Comparison of ENCODE assay signal across 20 cellular contexts in the genomic region with DNA sequence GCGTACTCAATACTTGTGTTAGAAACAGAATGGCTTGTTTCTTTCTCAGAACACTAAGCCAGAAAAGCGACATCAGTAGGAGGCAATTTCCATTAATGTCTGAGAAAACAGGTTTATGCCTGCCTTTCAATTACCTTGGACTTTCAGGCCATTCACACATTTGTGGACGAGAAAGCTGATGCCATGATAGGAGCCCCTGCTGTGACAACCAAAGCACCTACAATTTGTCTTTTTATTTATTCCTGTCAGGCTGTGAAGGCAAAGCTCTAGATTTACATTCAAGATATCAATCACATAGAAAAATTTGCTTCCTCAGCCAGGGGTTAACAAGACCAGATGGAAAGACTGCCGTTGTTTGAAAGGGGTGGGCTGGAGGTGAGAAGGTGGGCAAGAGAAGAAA.
A peak's percentile ranks its signal among the peaks of the same experiment; 100 is the strongest.
DNase-seq lines count a peak whose midpoint lies in the region; ATAC-seq and TF ChIP-seq lines count a peak whose summit lies in the region.
"Had no signal": no experiment of that assay in that cellular context is flagged by ENCODE, and none has a peak within 500 bp of the region (broad histone marks: within the 10 kb centered on the region; RNA-seq: fewer than 3 reads in every experiment).

No MANE protein-coding gene starts in this region.

- H3K36me3 Mint-ChIP-seq in HFFc6 (ENCODE audit: low read depth) = peaks cover 9% of the 10 kb centered on the region; the same call in 1 of the 2 replicates
- H3K36me3 Mint-ChIP-seq: CD4-positive, CD25-positive, alpha-beta regulatory T cell had no signal

- H3K9me3 ChIP-seq in PC-3 (ENCODE audit: low read length) = no peaks in the 10 kb centered on the region
- H3K9me3 ChIP-seq in mesenchymal stem cell (ENCODE audit: control insufficient read depth, low read length) = no peaks in the 10 kb centered on the region
- peaks cover 6% of the 10 kb centered on the region for H3K9me3 ChIP-seq in left ventricle myocardium inferior (replicated peaks)
- H3K9me3 ChIP-seq: Peyer's patch had no signal

- intact Hi-C loops in PC-3 (cut with micrococcal nuclease) = loop anchor here (1.0 to 10.0 kb wide), 4 partner anchors 24 to 429 kb away; no protein-coding TSS in a partner anchor
- intact Hi-C loops in left ventricle myocardium inferior (cut with micrococcal nuclease) = no loop called here
- intact Hi-C loops in head of caudate nucleus (cut with DNase I) = no loop called here

- no peaks in the 10 kb centered on the region for H4K20me1 ChIP-seq in PC-3 (ENCODE audit: low read length)

- H3K36me3 ChIP-seq in PC-3 (ENCODE audit: low read depth, low read length) (no peaks in the 10 kb centered on the region; the same call in 1 of the 2 replicates), mesenchymal stem cell (ENCODE audit: control insufficient read depth in 1 of 2, insufficient read depth in 2 of 2, low read depth in 1 of 2, low read length in 2 of 2) (no peaks in the 10 kb centered on the region), left ventricle myocardium inferior (peaks cover 18% of the 10 kb centered on the region)
- H3K36me3 ChIP-seq: Peyer's patch had no signal

- H4K91ac ChIP-seq in mesenchymal stem cell (ENCODE audit: low read length) = no peak overlapping the region

- no peak overlapping the region for H3K18ac ChIP-seq in mesenchymal stem cell (ENCODE audit: low read depth in 1 of 2, low read length in 2 of 2)

- H3K4me1 ChIP-seq in PC-3 (ENCODE audit: insufficient read depth, low read length) (peaks cover 64% of the 10 kb centered on the region), mesenchymal stem cell (ENCODE audit: control insufficient read depth, insufficient read depth, low read depth, low read length) (peaks cover 3% of the 10 kb centered on the region), left ventricle myocardium inferior (peaks cover 6% of the 10 kb centered on the region)
- H3K4me1 ChIP-seq: Peyer's patch had no signal

- H3K4me1 Mint-ChIP-seq in HFFc6 (ENCODE audit: low read depth) = peaks cover 55% of the 10 kb centered on the region
- H3K4me1 Mint-ChIP-seq: CD4-positive, CD25-positive, alpha-beta regulatory T cell had no signal

- H3K4ac ChIP-seq in mesenchymal stem cell (ENCODE audit: low read depth in 1 of 2, low read length in 2 of 2) = no peak overlapping the region

- CTCF ChIA-PET in PC-3 (lab: Charles Lee) = no interaction called here

- no peaks in the 10 kb centered on the region for H3K27me3 ChIP-seq in PC-3 (ENCODE audit: low read length)
- no peaks in the 10 kb centered on the region for H3K27me3 ChIP-seq in mesenchymal stem cell (ENCODE audit: control insufficient read depth in 1 of 2, insufficient read depth in 1 of 2, low read length in 2 of 2)
- H3K27me3 ChIP-seq in left ventricle myocardium inferior (ENCODE audit: low read depth) = no peaks in the 10 kb centered on the region
- H3K27me3 ChIP-seq: Peyer's patch had no signal

- no peak overlapping the region for H4K8ac ChIP-seq in mesenchymal stem cell (ENCODE audit: low read length)

- no peak overlapping the region for H3K4me3 Mint-ChIP-seq in HFFc6
- H3K4me3 Mint-ChIP-seq: CD4-positive, CD25-positive, alpha-beta regulatory T cell had no signal

- no peak overlapping the region for H2BK15ac ChIP-seq in mesenchymal stem cell (ENCODE audit: low read depth, poor library complexity, severe bottlenecking)

- no peak overlapping the region for H2BK12ac ChIP-seq in mesenchymal stem cell (ENCODE audit: low read length in 2 of 2)

- H3K14ac ChIP-seq in mesenchymal stem cell (ENCODE audit: low read length in 2 of 2) = no peak overlapping the region

- no peak overlapping the region for H3K23ac ChIP-seq in mesenchymal stem cell (ENCODE audit: low read length in 2 of 2)

- H2AFZ ChIP-seq in PC-3 (ENCODE audit: low read length) (no peak overlapping the region), mesenchymal stem cell (ENCODE audit: low read depth, low read length) (no peak overlapping the region)

- H2BK120ac ChIP-seq in mesenchymal stem cell (ENCODE audit: low read depth, low read length) = no peak overlapping the region

- H3K27ac ChIP-seq in PC-3 (ENCODE audit: low read length) (peak overlapping the region; percentile 53), mesenchymal stem cell (ENCODE audit: low read length, poor library complexity, severe bottlenecking) (peak overlapping the region; percentile 7), left ventricle myocardium inferior (replicated peaks) (no peak overlapping the region)
- H3K27ac ChIP-seq: Peyer's patch had no signal

- DNase-seq in HFFc6 (no peak), NCI-H146 treated with DMSO at 0.1 percent for 48 hours (lab: John Stamatoyannopoulos, UW; ENCODE audit: unreplicated experiment) (peak; percentile 2), PC-3 (no peak), mesenchymal stem cell (no peak), left ventricle myocardium inferior (no peak), head of caudate nucleus (no peak), AG08396 (ENCODE audit: low spot score) (no peak)
- DNase-seq: CD4-positive, CD25-positive, alpha-beta regulatory T cell; DND-41; MM.1S; NCI-H1048; NCI-H1436 treated with DMSO at 0.1 percent for 48 hours; NCI-H2171; NCI-H446; NCI-H526; NK-92 treated with Interleukin-12 subunit alpha and Interleukin-12 subunit beta, amount 100 ng/mL, for 24 hours; Peyer's patch had no signal

- H3K4me2 ChIP-seq in PC-3 (ENCODE audit: low read length) (peak overlapping the region; percentile 23), mesenchymal stem cell (ENCODE audit: low read length, poor library complexity, severe bottlenecking) (no peak overlapping the region)

- WGBS in mesenchymal stem cell = 67% methylated on average over 4 of the region's 4 CpGs

- BruUV-seq in PC-3 (replicated peaks; lab: Mats Ljungman, UMichigan) = TSS peak; percentile 94

- H3K27ac Mint-ChIP-seq in HFFc6 = peak overlapping the region; percentile 62; the same call in 1 of the 2 replicates
- H3K27ac Mint-ChIP-seq: CD4-positive, CD25-positive, alpha-beta regulatory T cell had no signal

- peaks cover 11% of the 10 kb centered on the region for H3F3A ChIP-seq in PC-3 (ENCODE audit: low read length, unreplicated experiment)

- no peaks in the 10 kb centered on the region for H3K79me2 ChIP-seq in PC-3 (ENCODE audit: low read length)

- H2BK5ac ChIP-seq in mesenchymal stem cell (ENCODE audit: low read depth, low read length, poor library complexity, severe bottlenecking) = no peak overlapping the region

- H3K9me3 Mint-ChIP-seq in HFFc6 = peaks cover 8% of the 10 kb centered on the region

- no peak overlapping the region for H2AK5ac ChIP-seq in mesenchymal stem cell (ENCODE audit: low read length, severe bottlenecking)

- no peak for TF ChIP-seq CTCF in HFFc6 (IDR thresholded peaks at IDR 0.05)
- no peak for TF ChIP-seq CTCF in PC-3 (conservative IDR thresholded peaks at IDR 0.05; ENCODE audit: low read depth, low read length)
- no peak for TF ChIP-seq CTCF in left ventricle myocardium inferior (IDR thresholded peaks at IDR 0.05; ENCODE audit: borderline replicate concordance)

- no peaks in the 10 kb centered on the region for H3K27me3 Mint-ChIP-seq in HFFc6 (ENCODE audit: insufficient read depth)

- H3K9ac ChIP-seq in PC-3 (ENCODE audit: low read length) (no peak overlapping the region), mesenchymal stem cell (ENCODE audit: low read length) (no peak overlapping the region)

- POLR2A ChIA-PET in PC-3 (lab: Charles Lee; ENCODE audit: unreplicated experiment) = no interaction called here

- H3K9me2 ChIP-seq in PC-3 (replicated peaks; ENCODE audit: low read length) = no peaks in the 10 kb centered on the region

- H3K79me1 ChIP-seq in mesenchymal stem cell (replicated peaks; ENCODE audit: low read length, poor library complexity, severe bottlenecking) = no peaks in the 10 kb centered on the region

- no peak for ATAC-seq in PC-3
- ATAC-seq in HG03135 (IDR thresholded peaks at IDR 0.05; ENCODE audit: unreplicated experiment) = no peak
- ATAC-seq: GM12878, K562 had no signal

- no peak overlapping the region for H3K4me3 ChIP-seq in PC-3 (ENCODE audit: low read length)
- no peak overlapping the region for H3K4me3 ChIP-seq in mesenchymal stem cell (ENCODE audit: insufficient read depth in 1 of 2, low read depth in 1 of 2, low read length in 2 of 2)
- H3K4me3 ChIP-seq in left ventricle myocardium inferior = no peak overlapping the region
- H3K4me3 ChIP-seq: GM12878, K562, Peyer's patch had no signal
